ENCODE assay signal across 8 cellular contexts in the genomic region with DNA sequence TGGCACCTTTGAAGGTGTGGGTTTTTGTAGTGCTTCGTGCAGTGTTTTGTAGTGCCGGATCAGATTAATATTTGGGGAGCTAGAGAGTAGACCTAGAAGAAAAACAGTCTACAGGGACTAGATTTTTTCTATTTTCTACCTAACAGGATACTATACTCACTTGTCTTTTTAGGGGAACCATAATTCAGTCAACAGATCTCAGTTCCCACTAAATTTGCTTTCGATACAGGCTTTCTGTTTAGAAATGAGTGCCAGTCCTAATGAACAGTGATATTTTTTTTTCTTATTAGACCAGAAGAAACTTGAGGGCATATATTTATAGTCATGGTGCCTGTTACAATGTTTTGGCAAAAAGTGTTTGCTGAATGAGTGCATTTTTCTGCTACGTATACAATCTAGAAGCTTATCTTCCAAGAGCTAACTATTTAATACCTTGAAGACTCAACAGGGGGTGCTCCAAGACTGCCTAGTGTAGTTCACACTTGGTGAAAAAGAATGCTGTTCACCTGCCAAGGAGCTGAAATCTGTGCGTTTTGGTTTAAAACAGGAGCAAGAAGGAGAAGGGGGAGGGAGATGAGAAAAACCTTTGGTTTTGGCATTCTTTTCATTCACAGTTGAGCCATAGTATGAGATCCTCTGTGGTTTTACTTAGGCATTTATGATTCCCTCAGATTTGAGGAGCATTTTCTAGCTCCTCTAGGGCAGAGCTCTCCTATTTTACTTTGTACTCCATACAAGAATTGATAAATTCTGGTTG. TPM values are rescaled to one million over a fixed set of nuclear protein-coding genes. Genes with fewer than 3 reads are reported as not detected.
DNase-seq lines count a peak whose midpoint lies in the region; ATAC-seq and TF ChIP-seq lines count a peak whose summit lies in the region.

No MANE protein-coding gene starts in this region.

- H3K36me3 ChIP-seq in sigmoid colon = no peaks in the 10 kb centered on the region

- H3K4me1 ChIP-seq in sigmoid colon = no peaks in the 10 kb centered on the region

- no peak overlapping the region for H3K4me3 ChIP-seq in sigmoid colon

- H3K9me3 ChIP-seq in sigmoid colon = no peaks in the 10 kb centered on the region

- H3K27me3 ChIP-seq in sigmoid colon = no peaks in the 10 kb centered on the region

- no peak overlapping the region for H3K27ac Mint-ChIP-seq in activated T-helper 17 cell treated with anti-CD3 and anti-CD28 coated beads, Interleukin-2, amount 50 U/mL, for 72 hours
- H3K27ac Mint-ChIP-seq in natural killer cell treated with Interleukin-12 subunit alpha and Interleukin-12 subunit beta and Interleukin-15 and Interleukin-18, amount 100 ng/mL, for 72 hours = no peak overlapping the region

- WGBS in sigmoid colon, 2 donors = 44 to 45% methylated on average over 5 of the region's 5 CpGs

- ATAC-seq in GM21390 (IDR thresholded peaks at IDR 0.05; ENCODE audit: unreplicated experiment) = peak; percentile 59
- peak; percentile 16 for ATAC-seq in activated T-helper 17 cell treated with anti-CD3 and anti-CD28 coated beads, Interleukin-2, amount 50 U/mL, for 72 hours (replicated peaks)
- peak; percentile 69 for ATAC-seq in left ventricle myocardium superior
- ATAC-seq in HG03439 (IDR thresholded peaks at IDR 0.05; ENCODE audit: unreplicated experiment) = no peak
- ATAC-seq in natural killer cell treated with Interleukin-12 subunit alpha and Interleukin-12 subunit beta and Interleukin-15 and Interleukin-18, amount 100 ng/mL, for 72 hours = no peak

- TF ChIP-seq EP300 in sigmoid colon (IDR thresholded peaks at IDR 0.05) = no peak

- DNase-seq in DMS153 (lab: John Stamatoyannopoulos, UW) = peak; percentile 33
- DNase-seq in NCI-H1694 treated with DMSO at 0.1 percent for 48 hours (lab: John Stamatoyannopoulos, UW) = peak; percentile 4
- no peak for DNase-seq in left ventricle myocardium superior
- DNase-seq in sigmoid colon = no peak
- no peak for DNase-seq in natural killer cell treated with Interleukin-12 subunit alpha and Interleukin-12 subunit beta and Interleukin-15 and Interleukin-18, amount 100 ng/mL, for 72 hours (ENCODE audit: low spot score)

- H3K4me1 Mint-ChIP-seq in activated T-helper 17 cell treated with anti-CD3 and anti-CD28 coated beads, Interleukin-2, amount 50 U/mL, for 72 hours = no peaks in the 10 kb centered on the region
- no peaks in the 10 kb centered on the region for H3K4me1 Mint-ChIP-seq in natural killer cell treated with Interleukin-12 subunit alpha and Interleukin-12 subunit beta and Interleukin-15 and Interleukin-18, amount 100 ng/mL, for 72 hours (ENCODE audit: low read depth in 2 of 2)

- TF ChIP-seq CTCF in sigmoid colon (IDR thresholded peaks at IDR 0.05) = peak in 3 of 4 experiments; percentile 47 to 64 (median 64)

- intact Hi-C loops in left ventricle myocardium superior (cut with micrococcal nuclease) = loop anchor here (5.0 to 10.0 kb wide), 2 partner anchors 520 to 607 kb away; no protein-coding TSS in a partner anchor
- intact Hi-C loops in sigmoid colon (cut with DNase I) = loop anchor here (5.0 kb wide), 2 partner anchors 522 to 607 kb away; no protein-coding TSS in a partner anchor

- no peaks in the 10 kb centered on the region for H3K36me3 Mint-ChIP-seq in activated T-helper 17 cell treated with anti-CD3 and anti-CD28 coated beads, Interleukin-2, amount 50 U/mL, for 72 hours (ENCODE audit: low read depth)
- H3K36me3 Mint-ChIP-seq in natural killer cell treated with Interleukin-12 subunit alpha and Interleukin-12 subunit beta and Interleukin-15 and Interleukin-18, amount 100 ng/mL, for 72 hours = no peaks in the 10 kb centered on the region

- H3K27me3 Mint-ChIP-seq in activated T-helper 17 cell treated with anti-CD3 and anti-CD28 coated beads, Interleukin-2, amount 50 U/mL, for 72 hours = peaks cover 49% of the 10 kb centered on the region
- peaks cover 22 to 46% of the 10 kb centered on the region in 2 donors for H3K27me3 Mint-ChIP-seq in natural killer cell treated with Interleukin-12 subunit alpha and Interleukin-12 subunit beta and Interleukin-15 and Interleukin-18, amount 100 ng/mL, for 72 hours

- no peak overlapping the region for H3K4me3 Mint-ChIP-seq in activated T-helper 17 cell treated with anti-CD3 and anti-CD28 coated beads, Interleukin-2, amount 50 U/mL, for 72 hours
- H3K4me3 Mint-ChIP-seq in natural killer cell treated with Interleukin-12 subunit alpha and Interleukin-12 subunit beta and Interleukin-15 and Interleukin-18, amount 100 ng/mL, for 72 hours = no peak overlapping the region

- no peaks in the 10 kb centered on the region for H3K9me3 Mint-ChIP-seq in activated T-helper 17 cell treated with anti-CD3 and anti-CD28 coated beads, Interleukin-2, amount 50 U/mL, for 72 hours
- no peaks in the 10 kb centered on the region for H3K9me3 Mint-ChIP-seq in natural killer cell treated with Interleukin-12 subunit alpha and Interleukin-12 subunit beta and Interleukin-15 and Interleukin-18, amount 100 ng/mL, for 72 hours

- H3K27ac ChIP-seq in sigmoid colon = no peak overlapping the region

- TF ChIP-seq POLR2A in sigmoid colon (IDR thresholded peaks at IDR 0.05) = no peak

RNA-seq across cellular contexts. Expression of gene VSTM5, which starts 44.9 kb away (rescaled TPM):
- not detected for total RNA-seq in activated T-helper 17 cell treated with anti-CD3 and anti-CD28 coated beads, Interleukin-2, amount 50 U/mL, for 72 hours
- total RNA-seq in left ventricle myocardium superior (not detected), sigmoid colon (1 to 10 TPM in 1 of 4 donors, under 1 TPM in 2, not detected in 1; 0.71 to 1.1 (median 0.83) TPM)
- polyA plus RNA-seq in sigmoid colon = 1 to 10 TPM in 1 of 3 donors, under 1 TPM in 2; 0.23 to 3.6 (median 0.86) TPM
- total RNA-seq in natural killer cell treated with Interleukin-12 subunit alpha and Interleukin-12 subunit beta and Interleukin-15 and Interleukin-18, amount 100 ng/mL, for 72 hours = not detected

Comparison
In these comparisons a context has a peak if more than half of its experiments do, and no peak if none do; other contexts are left out.
1. DNase-seq: peak in DMS153 (single experiment) and NCI-H1694 treated with DMSO at 0.1 percent for 48 hours (single experiment); none in left ventricle myocardium superior (single experiment), sigmoid colon (single experiment) and natural killer cell treated with Interleukin-12 subunit alpha and Interleukin-12 subunit beta and Interleukin-15 and Interleukin-18, amount 100 ng/mL, for 72 hours (single experiment).
2. ATAC-seq: peak in GM21390 (single experiment), activated T-helper 17 cell treated with anti-CD3 and anti-CD28 coated beads, Interleukin-2, amount 50 U/mL, for 72 hours (single experiment) and left ventricle myocardium superior (single experiment); none in HG03439 (single experiment) and natural killer cell treated with Interleukin-12 subunit alpha and Interleukin-12 subunit beta and Interleukin-15 and Interleukin-18, amount 100 ng/mL, for 72 hours (0 of 2).